In genomic region chr7:134329614-134330316, GRCh38 we compare ENCODE assay signal across 27 cellular contexts.
"Had no signal": no experiment of that assay in that cellular context is flagged by ENCODE, and none has a peak within 500 bp of the region (broad histone marks: within the 10 kb centered on the region; RNA-seq: fewer than 3 reads in every experiment).

No MANE protein-coding gene starts in this region.

- DNase-seq: activated CD4-positive, alpha-beta T cell treated with anti-CD3 and anti-CD28 coated beads, Interleukin-2, amount 10 ng/mL, durations not matched to agents 24 days and 14 days; activated CD8-positive, alpha-beta memory T cell treated with anti-CD3 and anti-CD28 coated beads, Interleukin-2, amount 10 ng/mL, durations not matched to agents 7 days and 5 days; activated CD8-positive, alpha-beta T cell treated with anti-CD3 and anti-CD28 coated beads for 36 hours; activated gamma-delta T cell; adrenal gland; effector memory CD4-positive, alpha-beta T cell; glutamatergic neuron; immature natural killer cell; left ventricle myocardium superior; midbrain; ovary; stimulated activated CD4-positive, alpha-beta T cell treated with anti-CD3 and anti-CD28 coated beads, Interleukin-12 subunit alpha, Interleukin-12 subunit beta, amount 100 ng/mL, for 4 hours; stimulated activated naive CD8-positive, alpha-beta T cell treated with anti-CD3 and anti-CD28 coated beads, Interleukin-15, amount 100 ng/mL, for 72 hours; tibial artery had no signal

- FAIRE-seq: astrocyte, colon, endothelial cell of umbilical vein, frontal cortex had no signal

- ATAC-seq: activated CD8-positive, alpha-beta memory T cell treated with anti-CD3 and anti-CD28 coated beads, Interleukin-2, amount 10 ng/mL, durations not matched to agents 7 days and 5 days; activated CD8-positive, alpha-beta T cell treated with anti-CD3 and anti-CD28 coated beads for 36 hours; esophagus mucosa; left ventricle myocardium superior; natural killer cell treated with Interleukin-12 subunit alpha and Interleukin-12 subunit beta and Interleukin-15 and Interleukin-18, amount 100 ng/mL, for 72 hours; stimulated activated effector memory CD8-positive, alpha-beta T cell treated with anti-CD3 and anti-CD28 coated beads, Interleukin-12 subunit alpha, Interleukin-12 subunit beta, amount 100 ng/mL, for 72 hours; stimulated activated naive CD8-positive, alpha-beta T cell treated with anti-CD3 and anti-CD28 coated beads, Interleukin-15, amount 100 ng/mL, for 72 hours had no signal

- H3K27ac Mint-ChIP-seq: activated CD4-positive, alpha-beta T cell treated with anti-CD3 and anti-CD28 coated beads, Interleukin-2, amount 10 ng/mL, durations not matched to agents 24 days and 14 days; activated CD8-positive, alpha-beta memory T cell treated with anti-CD3 and anti-CD28 coated beads, Interleukin-2, amount 10 ng/mL, durations not matched to agents 7 days and 5 days; activated CD8-positive, alpha-beta T cell treated with anti-CD3 and anti-CD28 coated beads for 36 hours; activated naive CD4-positive, alpha-beta T cell treated with anti-CD3 and anti-CD28 coated beads, Interleukin-2, amount 50 U/mL, for 24 hours; activated T-helper 1 cell treated with anti-CD3 and anti-CD28 coated beads, Interleukin-12 subunit alpha, Interleukin-12 subunit beta, Interleukin-2, Interleukin-4 antibody, amounts not matched to agents 30 ng/mL and 10 ng/mL and 1 ng/mL, durations not matched to agents 14 hours and 24 hours and 36 hours; immature natural killer cell; natural killer cell treated with Interleukin-12 subunit alpha and Interleukin-12 subunit beta and Interleukin-15 and Interleukin-18, amount 100 ng/mL, for 72 hours; stimulated activated effector memory CD8-positive, alpha-beta T cell treated with anti-CD3 and anti-CD28 coated beads, Interleukin-12 subunit alpha, Interleukin-12 subunit beta, amount 100 ng/mL, for 72 hours; stimulated activated naive CD8-positive, alpha-beta T cell treated with anti-CD3 and anti-CD28 coated beads, Interleukin-15, amount 100 ng/mL, for 72 hours had no signal

- H3K4me1 Mint-ChIP-seq: activated CD4-positive, alpha-beta T cell treated with anti-CD3 and anti-CD28 coated beads, Interleukin-2, amount 10 ng/mL, durations not matched to agents 24 days and 14 days; activated naive CD4-positive, alpha-beta T cell treated with anti-CD3 and anti-CD28 coated beads, Interleukin-2, amount 50 U/mL, for 24 hours; immature natural killer cell; stimulated activated effector memory CD8-positive, alpha-beta T cell treated with anti-CD3 and anti-CD28 coated beads, Interleukin-12 subunit alpha, Interleukin-12 subunit beta, amount 100 ng/mL, for 72 hours had no signal

- H3K27ac ChIP-seq: adrenal gland, hepatocyte, neutrophil, ovary, prostate gland, tibial artery had no signal

- H3K79me2 ChIP-seq: hepatocyte had no signal

- H3K4me3 Mint-ChIP-seq: activated CD4-positive, alpha-beta T cell treated with anti-CD3 and anti-CD28 coated beads, Interleukin-2, amount 10 ng/mL, durations not matched to agents 24 days and 14 days; activated CD8-positive, alpha-beta memory T cell treated with anti-CD3 and anti-CD28 coated beads, Interleukin-2, amount 10 ng/mL, durations not matched to agents 7 days and 5 days; activated CD8-positive, alpha-beta T cell treated with anti-CD3 and anti-CD28 coated beads for 36 hours; activated naive CD4-positive, alpha-beta T cell treated with anti-CD3 and anti-CD28 coated beads, Interleukin-2, amount 50 U/mL, for 24 hours; activated T-helper 1 cell treated with anti-CD3 and anti-CD28 coated beads, Interleukin-12 subunit alpha, Interleukin-12 subunit beta, Interleukin-2, Interleukin-4 antibody, amounts not matched to agents 30 ng/mL and 10 ng/mL and 1 ng/mL, durations not matched to agents 14 hours and 24 hours and 36 hours; central memory CD8-positive, alpha-beta T cell; immature natural killer cell; natural killer cell treated with Interleukin-12 subunit alpha and Interleukin-12 subunit beta and Interleukin-15 and Interleukin-18, amount 100 ng/mL, for 72 hours; stimulated activated effector memory CD8-positive, alpha-beta T cell treated with anti-CD3 and anti-CD28 coated beads, Interleukin-12 subunit alpha, Interleukin-12 subunit beta, amount 100 ng/mL, for 72 hours; stimulated activated naive CD8-positive, alpha-beta T cell treated with anti-CD3 and anti-CD28 coated beads, Interleukin-15, amount 100 ng/mL, for 72 hours had no signal

- H3K9me3 ChIP-seq: adrenal gland, neutrophil, ovary, prostate gland, tibial artery had no signal

- H3K9me3 Mint-ChIP-seq: activated CD8-positive, alpha-beta T cell treated with anti-CD3 and anti-CD28 coated beads for 36 hours; activated naive CD4-positive, alpha-beta T cell treated with anti-CD3 and anti-CD28 coated beads, Interleukin-2, amount 50 U/mL, for 24 hours; central memory CD8-positive, alpha-beta T cell; natural killer cell treated with Interleukin-12 subunit alpha and Interleukin-12 subunit beta and Interleukin-15 and Interleukin-18, amount 100 ng/mL, for 72 hours; stimulated activated effector memory CD8-positive, alpha-beta T cell treated with anti-CD3 and anti-CD28 coated beads, Interleukin-12 subunit alpha, Interleukin-12 subunit beta, amount 100 ng/mL, for 72 hours; stimulated activated naive CD8-positive, alpha-beta T cell treated with anti-CD3 and anti-CD28 coated beads, Interleukin-15, amount 100 ng/mL, for 72 hours had no signal

- H3K36me3 Mint-ChIP-seq: activated CD8-positive, alpha-beta memory T cell treated with anti-CD3 and anti-CD28 coated beads, Interleukin-2, amount 10 ng/mL, durations not matched to agents 7 days and 5 days; activated naive CD4-positive, alpha-beta T cell treated with anti-CD3 and anti-CD28 coated beads, Interleukin-2, amount 50 U/mL, for 24 hours; immature natural killer cell; natural killer cell treated with Interleukin-12 subunit alpha and Interleukin-12 subunit beta and Interleukin-15 and Interleukin-18, amount 100 ng/mL, for 72 hours; stimulated activated effector memory CD8-positive, alpha-beta T cell treated with anti-CD3 and anti-CD28 coated beads, Interleukin-12 subunit alpha, Interleukin-12 subunit beta, amount 100 ng/mL, for 72 hours had no signal

- H3K4me1 ChIP-seq: adrenal gland, prostate gland, tibial artery had no signal

- H3K4me2 ChIP-seq: hepatocyte had no signal

- H3K36me3 ChIP-seq: adrenal gland, neutrophil, ovary, prostate gland, tibial artery had no signal

- H3K4me3 ChIP-seq: adrenal gland, hepatocyte, ovary, prostate gland, tibial artery had no signal

- H2AFZ ChIP-seq: hepatocyte had no signal

- H3K27me3 ChIP-seq: hepatocyte, neutrophil, ovary had no signal
